In the genomic region with DNA sequence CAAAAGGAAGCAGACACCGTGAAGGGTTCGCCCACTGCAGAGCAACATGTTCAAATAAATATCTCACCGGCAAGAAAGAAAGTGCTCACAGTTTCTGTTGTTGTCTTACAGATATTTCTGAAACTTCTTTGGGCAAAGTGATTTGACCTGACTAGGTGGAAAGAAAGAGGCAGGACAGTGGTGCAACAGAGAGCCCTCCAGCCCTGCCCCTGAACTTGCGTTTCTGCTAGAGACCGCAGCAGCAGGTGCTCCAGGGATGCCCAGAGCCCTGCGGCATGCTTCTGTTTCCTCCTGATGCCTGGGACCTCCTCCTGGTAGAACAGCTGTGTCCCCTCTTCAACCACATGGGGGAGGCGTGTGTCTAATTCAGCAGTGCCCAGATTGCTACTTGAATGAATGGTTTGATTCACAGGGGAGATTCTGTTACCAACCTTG, we compare ENCODE assay signal across 8 cellular contexts.
A peak's percentile ranks its signal among the peaks of the same experiment; 100 is the strongest.
DNase-seq lines count a peak whose midpoint lies in the region; ATAC-seq and TF ChIP-seq lines count a peak whose summit lies in the region.

No MANE protein-coding gene starts in this region.

- peak; percentile 55 for TF ChIP-seq CTCF in GM12874 (IDR thresholded peaks at IDR 0.05; ENCODE audit: insufficient read depth, low read depth, low read length)
- peak; percentile 56 for TF ChIP-seq CTCF in WI38 (IDR thresholded peaks at IDR 0.05; ENCODE audit: low read depth, low read length)
- peak; percentile 56 for TF ChIP-seq CTCF in fibroblast of mammary gland (conservative IDR thresholded peaks at IDR 0.05; ENCODE audit: control insufficient read depth, insufficient read depth, low read depth, low read length)

- DNase-seq in HT-29 (ENCODE audit: low spot score) (peak; percentile 25), fibroblast of mammary gland (ENCODE audit: low read depth) (peak; percentile 58), NCI-H2227 treated with DMSO at 0.1 percent for 48 hours (lab: John Stamatoyannopoulos, UW) (no peak)
- DNase-seq in stimulated activated CD8-positive, alpha-beta memory T cell treated with anti-CD3 and anti-CD28 coated beads, Interleukin-12 subunit alpha, Interleukin-12 subunit beta, amount 100 ng/mL, for 1 hour (ENCODE audit: low read depth): peak; percentile 8

- H3K4me3 ChIP-seq in WI38 (ENCODE audit: low read depth, low read length): no peak overlapping the region
- H3K4me3 ChIP-seq in fibroblast of mammary gland (ENCODE audit: control insufficient read depth, low read depth, low read length): no peak overlapping the region

- ATAC-seq in HG02678 (IDR thresholded peaks at IDR 0.05; ENCODE audit: unreplicated experiment) (no peak), GM21360 (IDR thresholded peaks at IDR 0.05; ENCODE audit: unreplicated experiment) (no peak)
